Comparison of ENCODE assay signal across 7 cellular contexts in the genomic region with DNA sequence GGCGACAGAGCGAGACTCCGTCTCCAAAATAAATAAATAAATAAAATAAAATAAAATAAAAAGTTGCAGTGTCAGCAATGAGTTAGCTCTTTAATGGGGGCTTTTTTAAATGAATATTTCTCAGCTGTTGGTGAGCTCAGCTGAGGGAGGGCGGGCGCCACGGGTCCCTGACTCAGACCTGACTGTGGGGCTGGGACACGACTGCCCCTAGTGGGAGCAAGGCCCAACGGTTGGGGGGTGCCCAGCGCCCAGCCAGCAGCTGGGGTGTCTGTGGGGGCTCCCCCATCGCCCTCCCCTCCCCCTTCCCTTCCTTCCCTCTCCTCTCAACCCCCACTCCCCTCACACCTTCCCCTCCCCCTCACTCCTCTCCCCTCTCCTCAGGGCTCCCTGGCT. TPM values are rescaled to one million over a fixed set of nuclear protein-coding genes. Genes with fewer than 3 reads are reported as not detected.
DNase-seq lines count a peak whose midpoint lies in the region; ATAC-seq and TF ChIP-seq lines count a peak whose summit lies in the region.

No MANE protein-coding gene starts in this region.

- H3K9me3 Mint-ChIP-seq in Calu3 (ENCODE audit: low read depth, unreplicated experiment) = peaks cover 4% of the 10 kb centered on the region

- no peaks in the 10 kb centered on the region for H3K9me3 ChIP-seq in PC-9 (ENCODE audit: insufficient read depth, low read depth)

- intact Hi-C loops in PC-9 (cut with micrococcal nuclease; ENCODE audit: unreplicated experiment) (no loop called here), Calu3 (cut with micrococcal nuclease; ENCODE audit: unreplicated experiment) (no loop called here)

- H3K27me3 Mint-ChIP-seq in Calu3 (ENCODE audit: unreplicated experiment) = no peaks in the 10 kb centered on the region

- TF ChIP-seq CTCF in PC-9 (conservative IDR thresholded peaks at IDR 0.05) (peak; percentile 51), Calu3 (IDR thresholded peaks at IDR 0.05; ENCODE audit: unreplicated experiment) (no peak)

- H3K36me3 ChIP-seq in PC-9 (ENCODE audit: low read depth) = no peaks in the 10 kb centered on the region

- H3K4me3 ChIP-seq in PC-9 = no peak overlapping the region

- 0 out of 2 replicates have a peak, but pooled peaks cover 5% of the 10 kb centered on the region for H3K79me2 ChIP-seq in PC-9 (ENCODE audit: low read depth)

- POLR2A ChIA-PET in PC-9 (lab: Charles Lee; ENCODE audit: unreplicated experiment) = no interaction called here

- CTCF ChIA-PET in PC-9 (lab: Charles Lee) = no interaction called here
- CTCF ChIA-PET in Calu3 (lab: Charles Lee) = no interaction called here

- no peak for DNase-seq in PC-9
- peak; percentile 54 for DNase-seq in activated T-helper 1 cell treated with Interleukin-2 at 50 U/mL for 16 hours (ENCODE audit: low read depth)
- peak; percentile 48 for DNase-seq in left kidney (ENCODE audit: low read depth, low spot score)
- peak; percentile 31 to 67 (median 62) for DNase-seq in stimulated activated naive CD4-positive, alpha-beta T cell (lab: John Stamatoyannopoulos, UW)
- DNase-seq in Calu3 = no peak
- no peak for DNase-seq in HuH-7 (ENCODE audit: low spot score)

- peaks cover 15% of the 10 kb centered on the region for H3K4me1 Mint-ChIP-seq in Calu3 (ENCODE audit: low read depth, unreplicated experiment)

- peaks cover 19% of the 10 kb centered on the region; the same call in 1 of the 2 replicates for H3F3A ChIP-seq in PC-9 (ENCODE audit: insufficient read depth, low read depth)

- peaks cover 42% of the 10 kb centered on the region for H3K4me1 ChIP-seq in PC-9 (replicated peaks; ENCODE audit: insufficient read depth)

- H3K27me3 ChIP-seq in PC-9 (ENCODE audit: insufficient read depth, low read depth) = no peaks in the 10 kb centered on the region

- H2AFZ ChIP-seq in PC-9 = no peak overlapping the region

- H3K36me3 Mint-ChIP-seq in Calu3 (ENCODE audit: insufficient read depth, unreplicated experiment) = no peaks in the 10 kb centered on the region

- no peak overlapping the region for H3K27ac Mint-ChIP-seq in Calu3 (ENCODE audit: unreplicated experiment)

- no peaks in the 10 kb centered on the region for H4K20me1 ChIP-seq in PC-9 (ENCODE audit: insufficient read depth)

- H3K4me2 ChIP-seq in PC-9 = no peak overlapping the region

- peak; percentile 49 for ATAC-seq in GM21360 (IDR thresholded peaks at IDR 0.05; ENCODE audit: unreplicated experiment)

- no peak overlapping the region for H3K4me3 Mint-ChIP-seq in Calu3 (ENCODE audit: low read depth, unreplicated experiment)

- BruUV-seq in PC-9 (replicated peaks; lab: Mats Ljungman, UMichigan) (no TSS peak), Calu3 (replicated peaks; lab: Mats Ljungman, UMichigan) (no TSS peak)

- H3K9me2 ChIP-seq in PC-9 (ENCODE audit: insufficient read depth) = no peaks in the 10 kb centered on the region

- no peak overlapping the region for H3K27ac ChIP-seq in PC-9

RNA-seq across cellular contexts. Expression of a gene that starts 46.6 kb away (rescaled TPM):
- total RNA-seq in PC-9 (2021) (16.9 and 20.6 TPM in 2 replicates), Calu3 (2022) (12.9 and 15.8 TPM in 2 replicates)

Comparison
In these comparisons a context has a peak if more than half of its experiments do, and no peak if none do; other contexts are left out.
1. DNase-seq: peak in activated T-helper 1 cell treated with Interleukin-2 at 50 U/mL for 16 hours (single experiment), left kidney (single experiment) and stimulated activated naive CD4-positive, alpha-beta T cell (6 of 6); none in PC-9 (0 of 2), Calu3 (single experiment) and HuH-7 (single experiment).